17 cellular contexts compared by ENCODE assay signal in the genomic region with DNA sequence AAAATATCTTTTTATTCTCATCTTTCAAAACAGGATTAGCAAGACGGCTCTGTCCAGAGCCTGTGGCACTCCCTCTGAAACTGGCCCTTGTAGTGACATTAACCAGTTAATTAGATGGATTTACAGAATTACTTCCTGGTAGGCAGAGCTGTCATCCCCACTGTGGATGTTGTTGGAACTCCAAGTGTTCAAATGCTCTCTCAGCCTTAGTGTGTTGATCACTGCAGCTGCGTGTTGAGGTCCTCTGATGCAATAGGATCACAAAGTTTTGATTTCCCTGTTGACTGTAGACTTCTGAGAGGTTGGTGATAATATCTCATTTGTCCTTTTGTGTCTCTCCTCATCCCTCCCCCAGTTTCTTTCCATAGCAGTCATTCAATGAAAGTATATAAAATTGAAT.
DNase-seq lines count a peak whose midpoint lies in the region; ATAC-seq and TF ChIP-seq lines count a peak whose summit lies in the region.
"Had no signal": no experiment of that assay in that cellular context is flagged by ENCODE, and none has a peak within 500 bp of the region (broad histone marks: within the 10 kb centered on the region; RNA-seq: fewer than 3 reads in every experiment).

No MANE protein-coding gene starts in this region.

- H3K4ac ChIP-seq in IMR-90 (ENCODE audit: low read depth, low read length): no peak overlapping the region

- CTCF ChIA-PET in IMR-90 (lab: Yijun Ruan, JAX): interaction anchor here (1.4 to 1.8 kb wide), 2 partner anchors 9 to 14 kb away, joined by 5 to 9 read pairs; no protein-coding TSS in a partner anchor

- H2BK5ac ChIP-seq in IMR-90 (ENCODE audit: low read depth, low read length, poor library complexity, severe bottlenecking): no peak overlapping the region

- no peak overlapping the region for H3K4me2 ChIP-seq in IMR-90 (ENCODE audit: low read depth, low read length)

- no peak overlapping the region for H3K18ac ChIP-seq in IMR-90 (ENCODE audit: low read depth, low read length)

- H4K20me1 ChIP-seq in IMR-90 (ENCODE audit: insufficient read depth, low read length): no peaks in the 10 kb centered on the region

- H3K14ac ChIP-seq in IMR-90 (replicated peaks; ENCODE audit: low read depth, low read length): no peak overlapping the region

- no peak overlapping the region for H2BK15ac ChIP-seq in IMR-90 (ENCODE audit: low read depth, low read length)

- H3K9me3 Mint-ChIP-seq in activated naive CD8-positive, alpha-beta T cell treated with anti-CD3 and anti-CD28 coated beads, Interleukin-2, amount 50 U/mL, for 24 hours: peaks cover 27% of the 10 kb centered on the region
- H3K9me3 Mint-ChIP-seq: memory B cell had no signal

- POLR2A ChIA-PET in IMR-90 (lab: Charles Lee; ENCODE audit: unreplicated experiment): no interaction called here

- peak overlapping the region; percentile 0 for H2AFZ ChIP-seq in IMR-90 (replicated peaks; ENCODE audit: low read length, poor library complexity)

- dilution Hi-C loops in IMR-90 (cut with HindIII; ENCODE audit: low sequenced_read_pairs, unreplicated experiment): no loop called here

- H3K4me1 ChIP-seq in IMR-90 (ENCODE audit: control insufficient read depth, insufficient read depth, low read length): no peaks in the 10 kb centered on the region
- H3K4me1 ChIP-seq in testis: no peaks in the 10 kb centered on the region
- H3K4me1 ChIP-seq: spleen had no signal

- H3K27me3 ChIP-seq in IMR-90 (ENCODE audit: control insufficient read depth, insufficient read depth, low read length) (no peaks in the 10 kb centered on the region), WERI-Rb-1 (ENCODE audit: insufficient read depth, low read depth, severe bottlenecking) (no peaks in the 10 kb centered on the region), testis (no peaks in the 10 kb centered on the region)
- H3K27me3 ChIP-seq: spleen, transverse colon had no signal

- H3K79me1 ChIP-seq in IMR-90 (ENCODE audit: low read depth in 1 of 2, low read length in 2 of 2): no peaks in the 10 kb centered on the region

- TF ChIP-seq POLR2A in IMR-90 (IDR thresholded peaks at IDR 0.05; ENCODE audit: low read depth, low read length) (no peak), testis (IDR thresholded peaks at IDR 0.05) (no peak)

- no peak overlapping the region for H3K9ac ChIP-seq in IMR-90 (ENCODE audit: low read depth, low read length)

- in situ Hi-C loops in IMR-90 (cut with MboI; ENCODE audit: low sequenced_read_pairs): no loop called here

- no peak overlapping the region for H2BK20ac ChIP-seq in IMR-90 (ENCODE audit: low read depth, low read length)

- ATAC-seq in IMR-90 (ENCODE audit: low read depth) (no peak), left cardiac atrium (no peak)
- ATAC-seq in activated naive CD8-positive, alpha-beta T cell treated with anti-CD3 and anti-CD28 coated beads, Interleukin-2, amount 50 U/mL, for 24 hours: peak; percentile 90
- ATAC-seq: GM12878 had no signal

- intact Hi-C loops in IMR-90 (cut with micrococcal nuclease): no loop called here
- intact Hi-C loops in left cardiac atrium (cut with DNase I): no loop called here
- intact Hi-C loops in testis (cut with DNase I; ENCODE audit: low total_unique reads): no loop called here

- H3K56ac ChIP-seq in IMR-90 (ENCODE audit: extremely low read depth, insufficient read depth, low read length): no peak overlapping the region

- peaks cover 52% of the 10 kb centered on the region for H3K4me1 Mint-ChIP-seq in activated naive CD8-positive, alpha-beta T cell treated with anti-CD3 and anti-CD28 coated beads, Interleukin-2, amount 50 U/mL, for 24 hours
- H3K4me1 Mint-ChIP-seq: activated B cell treated with CpG ODN at 0.5 μM for 24 hours, memory B cell had no signal

- H3K4me3 ChIP-seq in IMR-90 (ENCODE audit: insufficient read depth, low read depth, low read length) (no peak overlapping the region), WERI-Rb-1 (ENCODE audit: low read depth, low read length) (no peak overlapping the region), testis (no peak overlapping the region)
- H3K4me3 ChIP-seq: GM12878, spleen, transverse colon had no signal

- no TSS peak for BruUV-seq in IMR-90 (replicated peaks; lab: Mats Ljungman, UMichigan)

- no peak for TF ChIP-seq RAD21 in IMR-90 (IDR thresholded peaks at IDR 0.05; ENCODE audit: low read length)

- no peak overlapping the region for H2BK120ac ChIP-seq in IMR-90 (ENCODE audit: low read depth, low read length)

- H2AK9ac ChIP-seq in IMR-90 (replicated peaks; ENCODE audit: low read depth, low read length, poor library complexity): no peak overlapping the region

- H4K91ac ChIP-seq in IMR-90 (ENCODE audit: insufficient read depth, low read depth, low read length): no peak overlapping the region

- peak overlapping the region; percentile 84 for H3K27ac Mint-ChIP-seq in activated naive CD8-positive, alpha-beta T cell treated with anti-CD3 and anti-CD28 coated beads, Interleukin-2, amount 50 U/mL, for 24 hours
- H3K27ac Mint-ChIP-seq: activated B cell treated with CpG ODN at 0.5 μM for 24 hours, brain, memory B cell had no signal

- H3K36me3 ChIP-seq in IMR-90 (ENCODE audit: control insufficient read depth, insufficient read depth, low read length): no peaks in the 10 kb centered on the region
- H3K36me3 ChIP-seq in WERI-Rb-1: no peaks in the 10 kb centered on the region
- no peaks in the 10 kb centered on the region for H3K36me3 ChIP-seq in testis (ENCODE audit: low read depth, missing control alignments)
- H3K36me3 ChIP-seq: spleen, transverse colon had no signal

- TF ChIP-seq CTCF in IMR-90 (conservative IDR thresholded peaks at IDR 0.05; ENCODE audit: low read depth, low read length): no peak
- no peak for TF ChIP-seq CTCF in WERI-Rb-1 (IDR thresholded peaks at IDR 0.05; ENCODE audit: low read depth, low read length)
- TF ChIP-seq CTCF in testis (IDR thresholded peaks at IDR 0.05): no peak

- H3K36me3 Mint-ChIP-seq in activated naive CD8-positive, alpha-beta T cell treated with anti-CD3 and anti-CD28 coated beads, Interleukin-2, amount 50 U/mL, for 24 hours (ENCODE audit: low read depth): peaks cover 36% of the 10 kb centered on the region
- H3K36me3 Mint-ChIP-seq: brain, memory B cell had no signal

- no peak overlapping the region for H3K23ac ChIP-seq in IMR-90 (ENCODE audit: low read depth, low read length)

- H3K9me1 ChIP-seq in IMR-90 (ENCODE audit: insufficient read depth, low read length): no peaks in the 10 kb centered on the region

- H4K8ac ChIP-seq in IMR-90 (ENCODE audit: low read depth in 2 of 2, low read length in 2 of 2): no peak overlapping the region

- peaks cover 3% of the 10 kb centered on the region for H3K27me3 Mint-ChIP-seq in activated naive CD8-positive, alpha-beta T cell treated with anti-CD3 and anti-CD28 coated beads, Interleukin-2, amount 50 U/mL, for 24 hours
- H3K27me3 Mint-ChIP-seq: activated B cell treated with CpG ODN at 0.5 μM for 24 hours, memory B cell had no signal

- peak overlapping the region; percentile 29 for H3K4me3 Mint-ChIP-seq in activated naive CD8-positive, alpha-beta T cell treated with anti-CD3 and anti-CD28 coated beads, Interleukin-2, amount 50 U/mL, for 24 hours
- H3K4me3 Mint-ChIP-seq: activated B cell treated with CpG ODN at 0.5 μM for 24 hours, brain, memory B cell had no signal

- peak; percentile 8 for DNase-seq in activated T-cell treated with anti-CD3 and anti-CD28 coated beads for 48 hours (ENCODE audit: low read depth)
- DNase-seq in activated T-cell treated with anti-CD3 and anti-CD28 coated beads, Interleukin-2, amount 50 U/mL, for 1 hour: no peak
- DNase-seq in IMR-90: no peak
- DNase-seq in activated naive CD8-positive, alpha-beta T cell treated with anti-CD3 and anti-CD28 coated beads, Interleukin-2, amount 50 U/mL, for 24 hours: peak; percentile 12
- peak; percentile 31 for DNase-seq in stimulated activated CD8-positive, alpha-beta memory T cell treated with anti-CD3 and anti-CD28 coated beads, Interleukin-4, amount 100 ng/mL, for 48 hours
- DNase-seq in left cardiac atrium: no peak
- DNase-seq in WERI-Rb-1: no peak
- no peak for DNase-seq in testis
- DNase-seq: activated B cell treated with CpG ODN at 0.5 μM for 24 hours; activated effector memory CD4-positive, alpha-beta T cell treated with Interleukin-2 at 50 U/mL for 16 hours; EL; nucleus accumbens; spleen; transverse colon had no signal

- H2AK5ac ChIP-seq in IMR-90 (ENCODE audit: low read depth, low read length): no peak overlapping the region

- no peak overlapping the region for H4K5ac ChIP-seq in IMR-90 (ENCODE audit: low read depth, low read length)

- H3K27ac ChIP-seq in IMR-90 (ENCODE audit: insufficient read depth, low read length) (no peak overlapping the region), WERI-Rb-1 (no peak overlapping the region), testis (no peak overlapping the region)
- H3K27ac ChIP-seq: spleen, transverse colon had no signal

- WGBS in IMR-90 (ENCODE audit: extremely low coverage in 2 of 2, insufficient read length in 1 of 2), 2 experiments: no CpG with 5 or more reads among the region's 2 CpGs
- WGBS in testis, 2 donors: 61 to 63% methylated on average over 2 of the region's 2 CpGs

- H3K9me3 ChIP-seq in IMR-90 (ENCODE audit: control insufficient read depth, insufficient read depth, low read length): peaks cover 4% of the 10 kb centered on the region
- no peaks in the 10 kb centered on the region for H3K9me3 ChIP-seq in WERI-Rb-1 (ENCODE audit: severe bottlenecking)
- no peaks in the 10 kb centered on the region for H3K9me3 ChIP-seq in testis
- H3K9me3 ChIP-seq: transverse colon had no signal

TF ChIP-seq in IMR-90, 13 proteins besides CTCF, POLR2A, EP300 and RAD21:
- TF ChIP-seq MXI1 (IDR thresholded peaks at IDR 0.05; ENCODE audit: borderline replicate concordance, low read depth, low read length): no peak
- TF ChIP-seq CEBPB (IDR thresholded peaks at IDR 0.05; ENCODE audit: low read depth, low read length): 0 out of 2 replicates have a peak, but pooled peaks have one; percentile 1
TF ChIP-seq in IMR-90: peak in this region for 1.

Comparison
In these comparisons a context has a peak if more than half of its experiments do, and no peak if none do; other contexts are left out.
1. DNase-seq: peak in activated T-cell treated with anti-CD3 and anti-CD28 coated beads for 48 hours (single experiment), activated naive CD8-positive, alpha-beta T cell treated with anti-CD3 and anti-CD28 coated beads, Interleukin-2, amount 50 U/mL, for 24 hours (single experiment) and stimulated activated CD8-positive, alpha-beta memory T cell treated with anti-CD3 and anti-CD28 coated beads, Interleukin-4, amount 100 ng/mL, for 48 hours (single experiment); none in activated T-cell treated with anti-CD3 and anti-CD28 coated beads, Interleukin-2, amount 50 U/mL, for 1 hour (single experiment), IMR-90 (single experiment), left cardiac atrium (single experiment), WERI-Rb-1 (single experiment) and testis (single experiment).